In the genomic region with DNA sequence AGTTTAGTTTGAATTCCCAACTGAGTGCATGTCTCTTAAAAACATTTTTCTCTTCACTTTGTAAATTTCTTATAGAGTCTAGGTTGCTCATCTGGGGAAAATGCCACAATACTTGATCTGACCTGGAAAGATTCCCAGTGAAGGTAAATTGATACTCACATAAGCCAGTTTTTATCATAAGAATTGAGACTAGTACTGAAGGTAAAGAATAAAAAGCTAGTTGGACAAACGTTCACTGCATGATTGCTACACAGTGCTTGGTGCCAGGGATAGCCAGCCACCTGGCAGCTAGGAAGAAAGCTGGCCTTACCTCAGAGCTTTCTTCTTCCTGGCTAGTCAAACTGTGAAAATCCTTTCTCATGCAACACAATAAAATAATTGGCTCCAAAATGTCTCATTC, we compare ENCODE assay signal across 14 cellular contexts.
A peak's percentile ranks its signal among the peaks of the same experiment; 100 is the strongest.
DNase-seq lines count a peak whose midpoint lies in the region; ATAC-seq, FAIRE-seq and TF ChIP-seq lines count a peak whose summit lies in the region.
"Had no signal": no experiment of that assay in that cellular context is flagged by ENCODE, and none has a peak within 500 bp of the region (broad histone marks: within the 10 kb centered on the region; RNA-seq: fewer than 3 reads in every experiment).

No MANE protein-coding gene starts in this region.

- H3K4me2 ChIP-seq in A549, result peak overlapping the region; percentile 61

- H3K27ac Mint-ChIP-seq in nephron, result peak overlapping the region in 2 of 3 experiments; percentile 69 to 73
- no peak overlapping the region for H3K27ac Mint-ChIP-seq in CD4-positive, alpha-beta T cell
- H3K27ac Mint-ChIP-seq: activated naive CD4-positive, alpha-beta T cell treated with anti-CD3 and anti-CD28 coated beads, Interleukin-2, amount 50 U/mL, for 24 hours; dendritic cell treated with granulocyte-macrophage colony-stimulating factor and Interleukin-4, amounts not matched to agents 40 ng/mL and 50 ng/mL, for 4 days had no signal

- H3K4me1 ChIP-seq in A549, result peaks cover 45% of the 10 kb centered on the region

- TF ChIP-seq EP300 in A549 (IDR thresholded peaks at IDR 0.05), result no peak

- peak overlapping the region; percentile 79 to 85 for H3K27ac ChIP-seq in A549
- H3K27ac ChIP-seq in CD4-positive, alpha-beta T cell (ENCODE audit: low read depth, low read length), result no peak overlapping the region
- H3K27ac ChIP-seq: WERI-Rb-1 had no signal

- FAIRE-seq in A549 (lab: Jason Lieb, UNC), result peak; percentile 32
- FAIRE-seq in bronchial epithelial cell (lab: Jason Lieb, UNC), result no peak

- CTCF ChIA-PET in A549 (lab: Yijun Ruan, JAX), result interaction anchor here (0.7 kb wide), 1 partner anchor 90 kb away, joined by 4 read pairs; no protein-coding TSS in a partner anchor
- CTCF ChIA-PET in CD4-positive, alpha-beta T cell (lab: Charles Lee), result no interaction called here

- H3K4me1 Mint-ChIP-seq in nephron, result peaks cover 57% of the 10 kb centered on the region
- no peaks in the 10 kb centered on the region for H3K4me1 Mint-ChIP-seq in CD4-positive, alpha-beta T cell (ENCODE audit: low read depth)
- H3K4me1 Mint-ChIP-seq: activated naive CD4-positive, alpha-beta T cell treated with anti-CD3 and anti-CD28 coated beads, Interleukin-2, amount 50 U/mL, for 24 hours had no signal

- H3K27me3 Mint-ChIP-seq in nephron (ENCODE audit: low read depth), result no peaks in the 10 kb centered on the region
- H3K27me3 Mint-ChIP-seq in CD4-positive, alpha-beta T cell, result no peaks in the 10 kb centered on the region
- H3K27me3 Mint-ChIP-seq: activated naive CD4-positive, alpha-beta T cell treated with anti-CD3 and anti-CD28 coated beads, Interleukin-2, amount 50 U/mL, for 24 hours had no signal

- ATAC-seq in A549, result peak; percentile 30 to 44; a peak in 3 of 6 replicates
- no peak for ATAC-seq in CD4-positive, alpha-beta T cell (ENCODE audit: poor library complexity)

- H3K4me3 ChIP-seq in A549 (no peak overlapping the region), bronchial epithelial cell (ENCODE audit: low read depth, low read length) (no peak overlapping the region)

- H3K9me3 Mint-ChIP-seq in nephron, result no peaks in the 10 kb centered on the region
- no peaks in the 10 kb centered on the region for H3K9me3 Mint-ChIP-seq in CD4-positive, alpha-beta T cell
- H3K9me3 Mint-ChIP-seq: activated naive CD4-positive, alpha-beta T cell treated with anti-CD3 and anti-CD28 coated beads, Interleukin-2, amount 50 U/mL, for 24 hours; dendritic cell treated with granulocyte-macrophage colony-stimulating factor and Interleukin-4, amounts not matched to agents 40 ng/mL and 50 ng/mL, for 4 days had no signal

- intact Hi-C loops in CD4-positive, alpha-beta T cell (cut with DNase I, micrococcal nuclease), result no loop called here

- no peaks in the 10 kb centered on the region for H3K36me3 ChIP-seq in bronchial epithelial cell (ENCODE audit: control insufficient read depth, insufficient read depth, low read length)
- H3K36me3 ChIP-seq: WERI-Rb-1 had no signal

- WGBS in A549 (ENCODE audit: missing lambda C conversion rate), result 12% methylated on average over 1 of the region's 1 CpG

- no peaks in the 10 kb centered on the region for H3K27me3 ChIP-seq in bronchial epithelial cell (ENCODE audit: control insufficient read depth, insufficient read depth, low read length)
- H3K27me3 ChIP-seq in CD4-positive, alpha-beta T cell (ENCODE audit: control insufficient read depth, insufficient read depth, low read length), result no peaks in the 10 kb centered on the region

- POLR2A ChIA-PET in A549 (lab: Yijun Ruan, JAX), result no interaction called here
- POLR2A ChIA-PET in CD4-positive, alpha-beta T cell (lab: Charles Lee), result no interaction called here

- TF ChIP-seq RAD21 in A549 (conservative IDR thresholded peaks at IDR 0.05 in 1 of 2, IDR thresholded peaks at IDR 0.05 in 1 of 2), result no peak

- H3K4me3 Mint-ChIP-seq in nephron, result no peak overlapping the region
- H3K4me3 Mint-ChIP-seq in CD4-positive, alpha-beta T cell, result no peak overlapping the region
- H3K4me3 Mint-ChIP-seq: activated naive CD4-positive, alpha-beta T cell treated with anti-CD3 and anti-CD28 coated beads, Interleukin-2, amount 50 U/mL, for 24 hours; dendritic cell treated with granulocyte-macrophage colony-stimulating factor and Interleukin-4, amounts not matched to agents 40 ng/mL and 50 ng/mL, for 4 days had no signal

- TF ChIP-seq POLR2A in A549 (IDR thresholded peaks at IDR 0.05; ENCODE audit: low read length), result no peak

- TF ChIP-seq CTCF in A549 (IDR thresholded peaks at IDR 0.05) (no peak), bronchial epithelial cell (IDR thresholded peaks at IDR 0.05; ENCODE audit: insufficient read depth, low read length, severe bottlenecking) (no peak), nephron (IDR thresholded peaks at IDR 0.05; ENCODE audit: unreplicated experiment in 3 of 3) (no peak)
- TF ChIP-seq CTCF in CD4-positive, alpha-beta T cell (IDR thresholded peaks at IDR 0.05), result no peak

- H3K36me3 Mint-ChIP-seq in nephron (ENCODE audit: low read depth), result no peaks in the 10 kb centered on the region
- no peaks in the 10 kb centered on the region for H3K36me3 Mint-ChIP-seq in CD4-positive, alpha-beta T cell (ENCODE audit: low read depth)
- H3K36me3 Mint-ChIP-seq: activated naive CD4-positive, alpha-beta T cell treated with anti-CD3 and anti-CD28 coated beads, Interleukin-2, amount 50 U/mL, for 24 hours had no signal

- H3K9me3 ChIP-seq in A549, result peaks cover 8% of the 10 kb centered on the region; the same call in 2 of the 3 replicates
- no peaks in the 10 kb centered on the region for H3K9me3 ChIP-seq in CD4-positive, alpha-beta T cell (ENCODE audit: control insufficient read depth, low read length)

- DNase-seq in A549 (ENCODE audit: low read depth in 1 of 2, low spot score in 1 of 2) (no peak), M059J (ENCODE audit: low read depth) (peak; percentile 48), bronchial epithelial cell (ENCODE audit: low read depth) (peak; percentile 46), foreskin melanocyte (no peak), HT-29 (ENCODE audit: low spot score) (no peak), amygdala (lab: John Stamatoyannopoulos, UW) (no peak)
- no peak for DNase-seq in CD4-positive, alpha-beta T cell
- DNase-seq: H7, NCI-H1417 treated with DMSO at 0.1 percent for 48 hours, NCI-H748 treated with DMSO at 0.1 percent for 48 hours, WERI-Rb-1 had no signal

TF ChIP-seq in A549, 52 proteins besides CTCF, POLR2A, EP300 and RAD21:
- TF ChIP-seq ESRRA (IDR thresholded peaks at IDR 0.05; ENCODE audit: borderline replicate concordance, low read length), result no peak
- no peak for TF ChIP-seq ZC3H11A (IDR thresholded peaks at IDR 0.05)
- no peak for TF ChIP-seq PHF8 (IDR thresholded peaks at IDR 0.05; ENCODE audit: borderline replicate concordance, low read depth)
- TF ChIP-seq TFCP2L1 (CRISPR knock-in tag; IDR thresholded peaks at IDR 0.05), result no peak
- no peak for TF ChIP-seq NFE2L2 (conservative IDR thresholded peaks at IDR 0.05; ENCODE audit: low read length)
- TF ChIP-seq, protein P1, sequence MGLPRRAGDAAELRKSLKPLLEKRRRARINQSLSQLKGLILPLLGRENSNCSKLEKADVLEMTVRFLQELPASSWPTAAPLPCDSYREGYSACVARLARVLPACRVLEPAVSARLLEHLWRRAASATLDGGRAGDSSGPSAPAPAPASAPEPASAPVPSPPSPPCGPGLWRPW (IDR thresholded peaks at IDR 0.05), result no peak
- TF ChIP-seq JUN (IDR thresholded peaks at IDR 0.05), result no peak
TF ChIP-seq in A549: peak in this region for 0.

Comparison
In these comparisons a context has a peak if more than half of its experiments do, and no peak if none do; other contexts are left out.
1. DNase-seq: peak in M059J (single experiment) and bronchial epithelial cell (single experiment); none in A549 (0 of 2), CD4-positive, alpha-beta T cell (0 of 10), foreskin melanocyte (single experiment), HT-29 (single experiment) and amygdala (0 of 56).